In genomic region chr6:137681445-137682009, GRCh38 we compare ENCODE assay signal across 17 cellular contexts.
A peak's percentile ranks its signal among the peaks of the same experiment; 100 is the strongest.
DNase-seq lines count a peak whose midpoint lies in the region; TF ChIP-seq lines count a peak whose summit lies in the region.
"Had no signal": no experiment of that assay in that cellular context is flagged by ENCODE, and none has a peak within 500 bp of the region (broad histone marks: within the 10 kb centered on the region; RNA-seq: fewer than 3 reads in every experiment).

No MANE protein-coding gene starts in this region.

- no peaks in the 10 kb centered on the region for H3K27me3 ChIP-seq in PC-9 (ENCODE audit: insufficient read depth, low read depth)
- H3K27me3 ChIP-seq in HAP-1 (ENCODE audit: low read depth): no peaks in the 10 kb centered on the region
- H3K27me3 ChIP-seq: Peyer's patch had no signal

- H3K36me3 Mint-ChIP-seq in activated T-cell treated with anti-CD3 and anti-CD28 coated beads, Interleukin-2, amount 50 U/mL, for 24 hours (ENCODE audit: low read depth): no peaks in the 10 kb centered on the region

- H3K27me3 Mint-ChIP-seq in activated T-cell treated with anti-CD3 and anti-CD28 coated beads, Interleukin-2, amount 50 U/mL, for 24 hours: peaks cover 20% of the 10 kb centered on the region

- CTCF ChIA-PET in PC-9 (lab: Charles Lee): no interaction called here

- no peaks in the 10 kb centered on the region for H3K9me3 ChIP-seq in PC-9 (ENCODE audit: insufficient read depth, low read depth)
- H3K9me3 ChIP-seq in HAP-1: no peaks in the 10 kb centered on the region
- H3K9me3 ChIP-seq: Peyer's patch had no signal

- H3K27ac ChIP-seq in PC-9: peak overlapping the region; percentile 78
- H3K27ac ChIP-seq: Peyer's patch, SK-N-MC had no signal

- DNase-seq in activated T-cell treated with anti-CD3 and anti-CD28 coated beads, Interleukin-2, amount 50 U/mL, for 24 hours: no peak
- DNase-seq in activated T-cell treated with anti-CD3 and anti-CD28 coated beads, Interleukin-2, amount 50 U/mL, for 1 hour: no peak
- peak; percentile 57 for DNase-seq in Caki2 (ENCODE audit: low read depth)
- DNase-seq in PC-9: no peak
- peak; percentile 8 for DNase-seq in iris pigment epithelial cell (ENCODE audit: low read depth)
- no peak for DNase-seq in HCEC 1CT
- DNase-seq in NCI-H2196 treated with DMSO at 0.1 percent for 48 hours (lab: John Stamatoyannopoulos, UW; ENCODE audit: unreplicated experiment): no peak
- DNase-seq in HAP-1 (ENCODE audit: low spot score in 2 of 2): no peak
- DNase-seq: CD4-positive, alpha-beta T cell; KG1; NCI-H1048; NCI-H1436 treated with DMSO at 0.1 percent for 48 hours; NCI-H2029 treated with DMSO at 0.1 percent for 48 hours; NCI-H510A treated with DMSO at 0.1 percent for 48 hours; Peyer's patch had no signal

- no peak for TF ChIP-seq CTCF in PC-9 (conservative IDR thresholded peaks at IDR 0.05)

- H3K36me3 ChIP-seq in PC-9 (ENCODE audit: low read depth) (no peaks in the 10 kb centered on the region), HAP-1 (replicated peaks) (no peaks in the 10 kb centered on the region)
- H3K36me3 ChIP-seq: Peyer's patch had no signal

- peaks cover 23% of the 10 kb centered on the region for H3K4me1 ChIP-seq in PC-9 (replicated peaks; ENCODE audit: insufficient read depth)
- no peaks in the 10 kb centered on the region for H3K4me1 ChIP-seq in HAP-1
- H3K4me1 ChIP-seq: Peyer's patch had no signal

- H3K79me2 ChIP-seq in PC-9 (ENCODE audit: low read depth): no peaks in the 10 kb centered on the region

- no peaks in the 10 kb centered on the region for H4K20me1 ChIP-seq in PC-9 (ENCODE audit: insufficient read depth)

- H3K4me1 Mint-ChIP-seq in activated T-cell treated with anti-CD3 and anti-CD28 coated beads, Interleukin-2, amount 50 U/mL, for 24 hours (ENCODE audit: low read depth): peaks cover 56% of the 10 kb centered on the region

- peak overlapping the region; percentile 39 for H3K4me2 ChIP-seq in PC-9

- peak overlapping the region; percentile 93 for H3K27ac Mint-ChIP-seq in activated T-cell treated with anti-CD3 and anti-CD28 coated beads, Interleukin-2, amount 50 U/mL, for 24 hours
- H3K27ac Mint-ChIP-seq: B cell; CD4-positive, alpha-beta T cell had no signal

- H3K4me3 Mint-ChIP-seq in activated T-cell treated with anti-CD3 and anti-CD28 coated beads, Interleukin-2, amount 50 U/mL, for 24 hours: no peak overlapping the region
- H3K4me3 Mint-ChIP-seq: CD4-positive, alpha-beta T cell had no signal

- intact Hi-C loops in PC-9 (cut with micrococcal nuclease; ENCODE audit: unreplicated experiment): no loop called here

- H3K9me2 ChIP-seq in PC-9 (ENCODE audit: insufficient read depth): no peaks in the 10 kb centered on the region

- peak overlapping the region; percentile 19; the same call in 1 of the 2 replicates for H2AFZ ChIP-seq in PC-9

- POLR2A ChIA-PET in PC-9 (lab: Charles Lee; ENCODE audit: unreplicated experiment): interaction anchor here (0.6 kb wide), 2 partner anchors 14 to 44 kb away, joined by 6 to 8 read pairs; no protein-coding TSS in a partner anchor

- in situ Hi-C loops in Caki2 (cut with HindIII; ENCODE audit: low pct_unique_long_range_greater_than_20kb, low sequenced_read_pairs): no loop called here
- in situ Hi-C loops in HAP-1 (cut with MboI; ENCODE audit: low sequenced_read_pairs): no loop called here

- peaks cover 5% of the 10 kb centered on the region for H3K9me3 Mint-ChIP-seq in activated T-cell treated with anti-CD3 and anti-CD28 coated beads, Interleukin-2, amount 50 U/mL, for 24 hours

- no TSS peak for BruUV-seq in PC-9 (replicated peaks; lab: Mats Ljungman, UMichigan)

- peaks cover 17% of the 10 kb centered on the region for H3F3A ChIP-seq in PC-9 (ENCODE audit: insufficient read depth, low read depth)

- H3K4me3 ChIP-seq in PC-9 (no peak overlapping the region), HAP-1 (no peak overlapping the region)
- H3K4me3 ChIP-seq: Peyer's patch, SK-N-MC had no signal

Comparison
In these comparisons a context has a peak if more than half of its experiments do, and no peak if none do; other contexts are left out.
1. DNase-seq: peak in Caki2 (single experiment) and iris pigment epithelial cell (single experiment); none in activated T-cell treated with anti-CD3 and anti-CD28 coated beads, Interleukin-2, amount 50 U/mL, for 24 hours (single experiment), activated T-cell treated with anti-CD3 and anti-CD28 coated beads, Interleukin-2, amount 50 U/mL, for 1 hour (single experiment), PC-9 (0 of 2), HCEC 1CT (single experiment), NCI-H2196 treated with DMSO at 0.1 percent for 48 hours (single experiment) and HAP-1 (0 of 2).